25 cellular contexts compared by ENCODE assay signal in the genomic region with DNA sequence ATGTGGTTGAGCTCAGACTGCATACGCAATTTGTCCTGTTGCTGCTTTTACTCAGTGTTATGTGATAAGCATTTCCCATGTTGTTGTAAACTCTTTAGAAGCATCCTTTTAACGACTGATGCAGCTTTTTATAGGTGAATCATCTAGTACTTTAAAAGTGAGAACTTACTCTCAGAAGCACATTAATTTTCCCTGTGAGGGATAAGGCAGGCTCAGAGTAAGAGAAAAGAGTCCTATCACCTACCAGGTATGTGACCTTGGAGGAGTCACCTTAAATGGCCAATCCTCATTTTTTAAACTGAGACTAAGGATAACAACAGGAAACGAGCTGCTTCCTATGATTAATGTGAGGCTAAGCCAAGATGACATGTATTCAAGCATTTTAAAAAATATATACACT. TPM values are rescaled to one million over a fixed set of nuclear protein-coding genes. Genes with fewer than 3 reads are reported as not detected.
A peak's percentile ranks its signal among the peaks of the same experiment; 100 is the strongest.
DNase-seq lines count a peak whose midpoint lies in the region; ATAC-seq and TF ChIP-seq lines count a peak whose summit lies in the region.
"Had no signal": no experiment of that assay in that cellular context is flagged by ENCODE, and none has a peak within 500 bp of the region (broad histone marks: within the 10 kb centered on the region; RNA-seq: fewer than 3 reads in every experiment).

No MANE protein-coding gene starts in this region.

- POLR2A ChIA-PET in PC-3 (lab: Charles Lee; ENCODE audit: unreplicated experiment): no interaction called here

- H3K79me2 ChIP-seq in PC-3 (ENCODE audit: low read length) (no peaks in the 10 kb centered on the region), Karpas-422 (ENCODE audit: low read length) (no peaks in the 10 kb centered on the region)

- H3K4me2 ChIP-seq in PC-3 (ENCODE audit: low read length): peak overlapping the region; percentile 5; the same call in 1 of the 2 replicates
- H3K4me2 ChIP-seq in Karpas-422 (ENCODE audit: low read depth, low read length, poor library complexity, severe bottlenecking): no peak overlapping the region

- H2AFZ ChIP-seq in PC-3 (ENCODE audit: low read length) (no peak overlapping the region), Karpas-422 (ENCODE audit: low read length) (no peak overlapping the region)

- CTCF ChIA-PET in PC-3 (lab: Charles Lee): no interaction called here

- H4K20me1 ChIP-seq in PC-3 (ENCODE audit: low read length): no peaks in the 10 kb centered on the region
- H4K20me1 ChIP-seq in Karpas-422 (ENCODE audit: insufficient read depth, low read depth, low read length): no peaks in the 10 kb centered on the region

- H3K9me2 ChIP-seq in PC-3 (replicated peaks; ENCODE audit: low read length): no peaks in the 10 kb centered on the region
- H3K9me2 ChIP-seq in Karpas-422 (replicated peaks; ENCODE audit: insufficient read depth, low read length): no peaks in the 10 kb centered on the region

- intact Hi-C loops in PC-3 (cut with micrococcal nuclease): no loop called here

- no peaks in the 10 kb centered on the region for H3K9me3 ChIP-seq in PC-3 (ENCODE audit: low read length)
- H3K9me3 ChIP-seq in Karpas-422 (ENCODE audit: low read length): no peaks in the 10 kb centered on the region
- H3K9me3 ChIP-seq: body of pancreas, tibial artery had no signal

- H3K9ac ChIP-seq in PC-3 (ENCODE audit: low read length) (no peak overlapping the region), Karpas-422 (ENCODE audit: low read length) (no peak overlapping the region)

- H3F3A ChIP-seq in PC-3 (ENCODE audit: low read length, unreplicated experiment): no peaks in the 10 kb centered on the region

- H3K36me3 ChIP-seq in PC-3 (ENCODE audit: low read depth, low read length): no peaks in the 10 kb centered on the region
- H3K36me3 ChIP-seq in Karpas-422 (ENCODE audit: insufficient read depth, low read length): no peaks in the 10 kb centered on the region
- H3K36me3 ChIP-seq: tibial artery had no signal

- H3K4me3 ChIP-seq in PC-3 (ENCODE audit: low read length) (no peak overlapping the region), Karpas-422 (ENCODE audit: low read length) (no peak overlapping the region)
- H3K4me3 ChIP-seq: body of pancreas, lung, tibial artery had no signal

- H3K27ac ChIP-seq in PC-3 (ENCODE audit: low read length): no peak overlapping the region
- H3K27ac ChIP-seq in Karpas-422 (ENCODE audit: low read length): no peak overlapping the region
- H3K27ac ChIP-seq: body of pancreas, HL-60, tibial artery had no signal

- peak; percentile 84 for ATAC-seq in PC-3
- ATAC-seq: body of pancreas had no signal

- BruUV-seq in PC-3 (replicated peaks; lab: Mats Ljungman, UMichigan): no TSS peak

- TF ChIP-seq CTCF in PC-3 (conservative IDR thresholded peaks at IDR 0.05; ENCODE audit: low read depth, low read length): no peak

- peak; percentile 46 for DNase-seq in ELR (ENCODE audit: low read depth)
- peak; percentile 55 for DNase-seq in PC-3
- peak; percentile 82 for DNase-seq in dermis blood vessel endothelial cell
- DNase-seq in glomerular endothelial cell (ENCODE audit: extremely low read depth, low read depth, low spot score): peak; percentile 50
- DNase-seq in Karpas-422: no peak
- no peak for DNase-seq in ecto neural progenitor cell (ENCODE audit: low spot score)
- no peak for DNase-seq in NCI-H69 (lab: John Stamatoyannopoulos, UW)
- no peak for DNase-seq in NCI-H1092 (lab: John Stamatoyannopoulos, UW)
- DNase-seq: activated CD4-positive, alpha-beta T cell treated with anti-CD3 and anti-CD28 coated beads, Interleukin-2, amount 50 U/mL, for 4 hours; activated CD8-positive, alpha-beta memory T cell treated with anti-CD3 and anti-CD28 coated beads, Interleukin-2, amount 50 U/mL, for 4 hours; activated naive CD4-positive, alpha-beta T cell treated with anti-CD3 and anti-CD28 coated beads for 36 hours; body of pancreas; CD4-positive, alpha-beta memory T cell; effector CD4-positive, alpha-beta T cell; erythroblast; NCI-H146; NCI-H2107; RPMI8226; stimulated activated CD4-positive, alpha-beta T cell treated with anti-CD3 and anti-CD28 coated beads, Interleukin-4, amount 100 ng/mL, for 24 hours; tibial artery had no signal

- no peaks in the 10 kb centered on the region for H3K27me3 ChIP-seq in PC-3 (ENCODE audit: low read length)
- no peaks in the 10 kb centered on the region for H3K27me3 ChIP-seq in Karpas-422 (ENCODE audit: low read length)
- H3K27me3 ChIP-seq: body of pancreas had no signal

- H3K4me1 ChIP-seq in PC-3 (ENCODE audit: insufficient read depth, low read length): peaks cover 18% of the 10 kb centered on the region
- H3K4me1 ChIP-seq in Karpas-422 (ENCODE audit: low read length): no peaks in the 10 kb centered on the region
- H3K4me1 ChIP-seq: body of pancreas, tibial artery had no signal

RNA-seq across cellular contexts. Expression of gene GAN, which starts 34.4 kb away (rescaled TPM):
- 5.3 and 5.8 TPM in 2 replicates for total RNA-seq in PC-3 (2014; rRNA removed)
- 10.7 and 11.3 TPM in 2 replicates for total RNA-seq in dermis blood vessel endothelial cell
- total RNA-seq in glomerular endothelial cell: 6.6 and 8.1 TPM in 2 replicates
- total RNA-seq in Karpas-422 (2014; rRNA removed; shearing (Covaris generic); ENCODE audit: low replicate concordance): 5.3 and 9.6 TPM in 2 replicates

RNA-seq across cellular contexts. Expression of gene BCO1, which starts 41.9 kb away (rescaled TPM):
- total RNA-seq in PC-3 (2014; rRNA removed) (not detected in 2 replicates), dermis blood vessel endothelial cell (not detected in 2 replicates), glomerular endothelial cell (not detected in 2 replicates)
- total RNA-seq in Karpas-422 (2014; rRNA removed; shearing (Covaris generic); ENCODE audit: low replicate concordance): not detected in 2 replicates
- total RNA-seq: activated naive CD4-positive, alpha-beta T cell treated with anti-CD3 and anti-CD28 coated beads for 36 hours; B cell; body of pancreas; CD4-positive, alpha-beta memory T cell; chondrocyte; Daoy had no signal

Comparison
In these comparisons a context has a peak if more than half of its experiments do, and no peak if none do; other contexts are left out.
1. DNase-seq: peak in ELR (single experiment), PC-3 (single experiment), dermis blood vessel endothelial cell (single experiment) and glomerular endothelial cell (single experiment); none in Karpas-422 (single experiment), ecto neural progenitor cell (single experiment), NCI-H69 (single experiment) and NCI-H1092 (single experiment).